11 cellular contexts compared by ENCODE assay signal in the genomic region with DNA sequence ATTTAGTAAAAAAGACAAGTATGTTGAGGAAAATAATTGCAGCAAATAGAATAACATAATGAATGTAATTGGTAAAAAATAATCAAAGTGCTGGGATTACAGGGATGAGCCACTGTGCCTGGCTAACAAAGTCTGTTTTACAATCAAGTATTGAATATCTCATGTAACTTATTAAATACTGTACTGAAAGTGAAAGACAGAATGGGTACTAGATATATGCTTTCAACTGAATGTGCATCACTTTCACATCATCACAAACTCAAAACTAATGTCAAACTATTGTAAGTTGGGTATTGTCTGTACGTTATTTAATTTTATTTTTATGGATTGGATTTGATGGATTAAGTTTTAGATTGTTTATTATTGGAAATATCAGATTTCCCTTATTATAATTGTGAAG. TPM values are rescaled to one million over a fixed set of nuclear protein-coding genes. Genes with fewer than 3 reads are reported as not detected.
"Had no signal": no experiment of that assay in that cellular context is flagged by ENCODE, and none has a peak within 500 bp of the region (broad histone marks: within the 10 kb centered on the region; RNA-seq: fewer than 3 reads in every experiment).

No MANE protein-coding gene starts in this region.

- DNase-seq: H9, HCEC 1CT, Karpas-422, KBM-7 had no signal

- H2AFZ ChIP-seq: GM23338 had no signal

- ATAC-seq: GM23338, HepG2 had no signal

- H3K4me2 ChIP-seq: GM23338, KMS-11 had no signal

- H3K27ac ChIP-seq: HL-60, KMS-11 had no signal

- FAIRE-seq: H1, H54, HepG2 had no signal

- H3K9ac ChIP-seq: KMS-11 had no signal

- H3K4me3 ChIP-seq: GM23338 had no signal

RNA-seq across cellular contexts. Expression of gene LURAP1L, which starts 58.9 kb away (rescaled TPM):
- polyA plus RNA-seq: IgD-negative memory B cell had no signal
